ENCODE assay signal across 33 cellular contexts in the genomic region with DNA sequence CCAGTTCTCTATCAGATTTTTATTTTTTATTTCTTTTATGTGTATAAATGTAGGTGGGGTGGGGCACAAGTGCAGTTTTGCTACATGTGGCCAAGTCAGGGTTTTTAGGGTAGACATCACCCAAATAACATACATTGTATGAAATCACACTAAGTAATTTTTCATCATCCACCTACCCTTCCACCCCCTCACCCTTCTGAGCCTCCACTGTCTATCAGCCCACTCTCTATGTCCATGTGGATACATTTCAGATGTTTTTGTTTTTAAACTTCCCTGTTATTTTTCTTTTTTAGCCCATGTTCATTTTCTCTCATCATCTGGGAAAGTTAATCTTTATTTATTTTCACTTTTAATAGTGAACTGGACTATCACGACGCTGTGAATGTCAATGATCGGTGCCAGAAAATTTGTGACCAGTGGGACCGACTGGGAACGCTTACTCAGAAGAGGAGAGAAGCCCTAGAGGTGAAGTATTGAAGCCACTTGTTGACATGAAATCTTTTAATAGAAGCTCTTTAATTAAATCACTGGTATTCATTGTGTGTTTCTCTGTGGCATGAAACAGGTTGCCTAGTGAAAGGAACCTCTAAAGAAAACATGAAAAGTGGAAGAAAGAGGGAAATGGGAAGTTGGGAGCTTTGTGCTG.
"Had no signal": no experiment of that assay in that cellular context is flagged by ENCODE, and none has a peak within 500 bp of the region (broad histone marks: within the 10 kb centered on the region; RNA-seq: fewer than 3 reads in every experiment).

No MANE protein-coding gene starts in this region.

- H3K27ac ChIP-seq: brain microvascular endothelial cell, VCaP had no signal

- ATAC-seq: activated CD8-positive, alpha-beta memory T cell treated with anti-CD3 and anti-CD28 coated beads, Interleukin-2, amount 10 ng/mL, durations not matched to agents 7 days and 5 days; activated naive CD8-positive, alpha-beta T cell treated with anti-CD3 and anti-CD28 coated beads, Interleukin-2, amount 50 U/mL, for 24 hours; K562; Panc1; SK-N-SH treated with all-trans-retinoic acid at 6 μM for 48 hours; T-cell; T-helper 17 cell had no signal

- H3K4me3 ChIP-seq: K562 had no signal

- H3K27me3 ChIP-seq: brain microvascular endothelial cell had no signal

- H3K36me3 ChIP-seq: brain microvascular endothelial cell had no signal

- DNase-seq: activated B cell treated with CpG ODN at 0.5 μM for 24 hours; activated CD4-positive, alpha-beta memory T cell treated with anti-CD3 and anti-CD28 coated beads, Interleukin-2, amount 10 ng/mL, durations not matched to agents 7 days and 5 days; activated CD4-positive, alpha-beta T cell treated with anti-CD3 and anti-CD28 coated beads for 4 hours; activated CD4-positive, alpha-beta T cell treated with anti-CD3 and anti-CD28 coated beads, Interleukin-2, amount 50 U/mL, for 1 hour; activated CD4-positive, CD25-positive, alpha-beta regulatory T cell treated with anti-CD3 and anti-CD28 coated beads, Interleukin-2, amount 50 U/mL, for 72 hours; activated CD8-positive, alpha-beta memory T cell treated with anti-CD3 and anti-CD28 coated beads for 24 hours; activated CD8-positive, alpha-beta memory T cell treated with anti-CD3 and anti-CD28 coated beads, Interleukin-2, amount 10 ng/mL, durations not matched to agents 7 days and 5 days; activated CD8-positive, alpha-beta memory T cell treated with anti-CD3 and anti-CD28 coated beads, Interleukin-2, amount 50 U/mL, for 48 hours; activated effector memory CD4-positive, alpha-beta T cell treated with Interleukin-2 at 50 U/mL for 16 hours; activated naive CD4-positive, alpha-beta T cell treated with anti-CD3 and anti-CD28 coated beads, Interleukin-2, amount 10 ng/mL, durations not matched to agents 7 days and 5 days; activated naive CD8-positive, alpha-beta T cell treated with anti-CD3 and anti-CD28 coated beads, Interleukin-2, amount 50 U/mL, for 24 hours; activated T-cell treated with anti-CD3 and anti-CD28 coated beads, Interleukin-2, amount 50 U/mL, for 48 hours; anterior cingulate cortex; brain microvascular endothelial cell; cerebellar nuclear complex; NCI-H1092 treated with DMSO at 0.1 percent for 48 hours; NCI-H1417; NCI-H146; NCI-H187; NCI-H2029 treated with DMSO at 0.1 percent for 48 hours; NCI-H2107; NCI-H2171; NCI-H510A; NCI-H526; NCI-H748 treated with DMSO at 0.1 percent for 48 hours; SIG-M5; T-cell; T-helper 17 cell; T-helper 9 cell had no signal
